ENCODE assay signal across 11 cellular contexts in genomic region chr9:19424176-19424779, GRCh38. TPM values are rescaled to one million over a fixed set of nuclear protein-coding genes. Genes with fewer than 3 reads are reported as not detected.
DNase-seq lines count a peak whose midpoint lies in the region; ATAC-seq and TF ChIP-seq lines count a peak whose summit lies in the region.
"Had no signal": no experiment of that assay in that cellular context is flagged by ENCODE, and none has a peak within 500 bp of the region (broad histone marks: within the 10 kb centered on the region; RNA-seq: fewer than 3 reads in every experiment).

No MANE protein-coding gene starts in this region.

- H3K27me3 ChIP-seq in IMR-90 (ENCODE audit: control insufficient read depth, insufficient read depth, low read length) = no peaks in the 10 kb centered on the region
- H3K27me3 ChIP-seq: dorsolateral prefrontal cortex had no signal

- in situ Hi-C loops in IMR-90 (cut with MboI; ENCODE audit: low sequenced_read_pairs) = no loop called here
- in situ Hi-C loops in GM13976 (cut with MboI; ENCODE audit: low sequenced_read_pairs, unreplicated experiment) = no loop called here

- H3K4ac ChIP-seq in IMR-90 (ENCODE audit: low read depth, low read length) = no peak overlapping the region

- H2BK20ac ChIP-seq in IMR-90 (ENCODE audit: low read depth, low read length) = no peak overlapping the region

- WGBS in IMR-90 (ENCODE audit: extremely low coverage in 2 of 2, insufficient read length in 1 of 2), 2 experiments = no CpG with 5 or more reads among the region's 3 CpGs

- BruUV-seq in IMR-90 (replicated peaks; lab: Mats Ljungman, UMichigan) = no TSS peak

- H2BK120ac ChIP-seq in IMR-90 (ENCODE audit: low read depth, low read length) = no peak overlapping the region

- H2AFZ ChIP-seq in IMR-90 (replicated peaks; ENCODE audit: low read length, poor library complexity) = no peak overlapping the region

- no peak overlapping the region for H2AK9ac ChIP-seq in IMR-90 (replicated peaks; ENCODE audit: low read depth, low read length, poor library complexity)

- no peak overlapping the region for H2BK5ac ChIP-seq in IMR-90 (ENCODE audit: low read depth, low read length, poor library complexity, severe bottlenecking)

- intact Hi-C loops in IMR-90 (cut with micrococcal nuclease) = no loop called here
- intact Hi-C loops in sciatic nerve (cut with DNase I) = no loop called here

- no peak for TF ChIP-seq RAD21 in IMR-90 (IDR thresholded peaks at IDR 0.05; ENCODE audit: low read length)

- H3K36me3 ChIP-seq in IMR-90 (ENCODE audit: control insufficient read depth, insufficient read depth, low read length) = no peaks in the 10 kb centered on the region

- CTCF ChIA-PET in IMR-90 (lab: Yijun Ruan, JAX) = no interaction called here

- H4K20me1 ChIP-seq in IMR-90 (ENCODE audit: insufficient read depth, low read length) = no peaks in the 10 kb centered on the region

- no peak overlapping the region for H2BK15ac ChIP-seq in IMR-90 (ENCODE audit: low read depth, low read length)

- peak overlapping the region in 1 of 2 experiments; percentile 43; a peak in 1 of 4 replicates for H4K8ac ChIP-seq in IMR-90 (ENCODE audit: low read depth in 2 of 2, low read length in 2 of 2)

- peak; percentile 92 for ATAC-seq in GM19395 (IDR thresholded peaks at IDR 0.05; ENCODE audit: unreplicated experiment)
- peak; percentile 56 for ATAC-seq in HG02759 (IDR thresholded peaks at IDR 0.05; ENCODE audit: unreplicated experiment)
- peak; percentile 65 for ATAC-seq in IMR-90 (ENCODE audit: low read depth)
- ATAC-seq in sciatic nerve = peak; percentile 26

- no peak for TF ChIP-seq POLR2A in IMR-90 (IDR thresholded peaks at IDR 0.05; ENCODE audit: low read depth, low read length)

- dilution Hi-C loops in IMR-90 (cut with HindIII; ENCODE audit: low sequenced_read_pairs, unreplicated experiment) = no loop called here

- no peak overlapping the region for H3K56ac ChIP-seq in IMR-90 (ENCODE audit: extremely low read depth, insufficient read depth, low read length)

- H3K23ac ChIP-seq in IMR-90 (ENCODE audit: low read depth, low read length) = no peak overlapping the region

- H3K4me2 ChIP-seq in IMR-90 (ENCODE audit: low read depth, low read length) = no peak overlapping the region

- H3K18ac ChIP-seq in IMR-90 (ENCODE audit: low read depth, low read length) = no peak overlapping the region

- H3K4me1 ChIP-seq in IMR-90 (ENCODE audit: control insufficient read depth, insufficient read depth, low read length) = no peaks in the 10 kb centered on the region; the same call in 1 of the 2 replicates

- no peak for DNase-seq in IMR-90
- DNase-seq in sciatic nerve (ENCODE audit: low spot score) = no peak
- DNase-seq in GM13976 (ENCODE audit: low spot score) = no peak
- DNase-seq in DMS114 treated with DMSO at 0.1 percent for 48 hours (lab: John Stamatoyannopoulos, UW; ENCODE audit: unreplicated experiment) = no peak
- no peak for DNase-seq in activated naive CD4-positive, alpha-beta T cell (lab: John Stamatoyannopoulos, UW)
- DNase-seq: DMS 273 treated with DMSO at 0.1 percent for 48 hours, dorsolateral prefrontal cortex, NCI-H2081 treated with DMSO at 0.1 percent for 48 hours, SHP77 had no signal

- 0 out of 2 replicates have a peak overlapping the region, but pooled peaks have one; percentile 37 for H3K14ac ChIP-seq in IMR-90 (replicated peaks; ENCODE audit: low read depth, low read length)

- POLR2A ChIA-PET in IMR-90 (lab: Charles Lee; ENCODE audit: unreplicated experiment) = no interaction called here

- no peak for TF ChIP-seq CTCF in IMR-90 (conservative IDR thresholded peaks at IDR 0.05; ENCODE audit: low read depth, low read length)
- TF ChIP-seq CTCF in GM13976 (IDR thresholded peaks at IDR 0.05; ENCODE audit: borderline replicate concordance, control extremely low read depth, extremely low read depth, insufficient read depth, missing control alignments) = no peak

- H3K9me1 ChIP-seq in IMR-90 (ENCODE audit: insufficient read depth, low read length) = no peaks in the 10 kb centered on the region

- no peak overlapping the region for H3K4me3 ChIP-seq in IMR-90 (ENCODE audit: insufficient read depth, low read depth, low read length)
- H3K4me3 ChIP-seq: dorsolateral prefrontal cortex had no signal

- no peaks in the 10 kb centered on the region for H3K9me3 ChIP-seq in IMR-90 (ENCODE audit: control insufficient read depth, insufficient read depth, low read length)

- H3K79me1 ChIP-seq in IMR-90 (ENCODE audit: low read depth in 1 of 2, low read length in 2 of 2) = no peaks in the 10 kb centered on the region; a peak in 1 of 4 replicates

- H4K5ac ChIP-seq in IMR-90 (ENCODE audit: low read depth, low read length) = no peak overlapping the region

- no peak overlapping the region for H3K9ac ChIP-seq in IMR-90 (ENCODE audit: low read depth, low read length)

- H4K91ac ChIP-seq in IMR-90 (ENCODE audit: insufficient read depth, low read depth, low read length) = no peak overlapping the region

- H2AK5ac ChIP-seq in IMR-90 (ENCODE audit: low read depth, low read length) = no peak overlapping the region

- no peak overlapping the region for H3K27ac ChIP-seq in IMR-90 (ENCODE audit: insufficient read depth, low read length)

TF ChIP-seq in IMR-90, 13 proteins besides CTCF, POLR2A, EP300 and RAD21:
- TF ChIP-seq NFE2L2 (IDR thresholded peaks at IDR 0.05; ENCODE audit: low read depth, low read length) (no peak), ELK1 (IDR thresholded peaks at IDR 0.05; ENCODE audit: borderline replicate concordance, low read depth, low read length) (no peak), USF2 (IDR thresholded peaks at IDR 0.05; ENCODE audit: low read depth, low read length) (no peak), FOS (IDR thresholded peaks at IDR 0.05; ENCODE audit: low read depth, low read length) (no peak), MAZ (IDR thresholded peaks at IDR 0.05; ENCODE audit: borderline replicate concordance, low read depth, low read length) (no peak), CEBPB (IDR thresholded peaks at IDR 0.05; ENCODE audit: low read depth, low read length) (no peak), SMC3 (IDR thresholded peaks at IDR 0.05; ENCODE audit: low read depth, low read length) (no peak), RCOR1 (IDR thresholded peaks at IDR 0.05; ENCODE audit: insufficient replicate concordance, low read length) (no peak), MXI1 (IDR thresholded peaks at IDR 0.05; ENCODE audit: borderline replicate concordance, low read depth, low read length) (no peak), RFX5 (IDR thresholded peaks at IDR 0.05; ENCODE audit: low read depth, low read length) (no peak), CHD1 (IDR thresholded peaks at IDR 0.05; ENCODE audit: low read depth, low read length) (no peak), BHLHE40 (IDR thresholded peaks at IDR 0.05; ENCODE audit: low read depth, low read length) (no peak), MAFK (IDR thresholded peaks at IDR 0.05; ENCODE audit: low read depth, low read length) (no peak)
TF ChIP-seq in IMR-90: peak in this region for 0.

RNA-seq across cellular contexts. Expression of gene ACER2, which starts 15.5 kb away (rescaled TPM):
- total RNA-seq in IMR-90 (2012; rRNA removed) (1.6 and 1.9 TPM in 2 replicates), sciatic nerve (10.7 TPM)
- polyA plus RNA-seq in IMR-90 (2012; rRNA removed) = 0.66 and 0.84 TPM in 2 replicates
- polyA plus RNA-seq in IMR-90 (2012; cell fraction: cytosol; rRNA removed) = 0.34 and 0.37 TPM in 2 replicates
- 0.58 and 2.3 TPM in 2 replicates for polyA plus RNA-seq in IMR-90 (2012; cell fraction: nucleus; rRNA removed; ENCODE audit: low replicate concordance)

RNA-seq across cellular contexts. Expression of gene RPS6, which starts 44.2 kb away (rescaled TPM):
- total RNA-seq in IMR-90 (2012; rRNA removed) = 1,399 and 1,416 TPM in 2 replicates
- 1,771 and 1,866 TPM in 2 replicates for polyA plus RNA-seq in IMR-90 (2012; rRNA removed)
- polyA plus RNA-seq in IMR-90 (2012; cell fraction: cytosol; rRNA removed) = 454 and 1,197 TPM in 2 replicates
- polyA plus RNA-seq in IMR-90 (2012; cell fraction: nucleus; rRNA removed; ENCODE audit: low replicate concordance) = 83.2 and 613 TPM in 2 replicates
- 1,502 TPM for total RNA-seq in sciatic nerve

Comparison
In these comparisons a context has a peak if more than half of its experiments do, and no peak if none do; other contexts are left out.
1. ATAC-seq: peak in every context shown above with its lines; median percentile 92 in GM19395; 65 in IMR-90; 56 in HG02759; 26 in sciatic nerve.